Comparison of ENCODE assay signal across 9 cellular contexts in the genomic region with DNA sequence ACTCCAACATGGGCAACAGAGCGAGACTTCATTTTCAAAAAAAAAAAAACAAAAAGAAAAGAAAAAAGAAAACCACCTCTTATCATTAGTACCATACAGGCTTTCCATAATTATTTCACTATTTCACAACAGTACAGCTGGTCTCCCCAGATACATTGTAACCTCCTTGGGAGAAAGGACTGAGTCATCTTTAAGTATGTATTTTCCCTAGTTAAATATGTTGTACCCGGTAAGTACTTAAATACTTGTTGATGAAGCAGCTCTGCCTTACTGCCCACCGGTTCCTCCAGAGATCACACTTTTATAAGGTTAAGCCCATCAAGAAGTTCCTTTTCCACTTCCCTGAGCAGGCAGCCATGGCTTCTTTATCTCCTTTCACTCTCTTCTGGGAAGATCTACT.
DNase-seq lines count a peak whose midpoint lies in the region; ATAC-seq and TF ChIP-seq lines count a peak whose summit lies in the region.
"Had no signal": no experiment of that assay in that cellular context is flagged by ENCODE, and none has a peak within 500 bp of the region (broad histone marks: within the 10 kb centered on the region; RNA-seq: fewer than 3 reads in every experiment).

No MANE protein-coding gene starts in this region.

- POLR2A ChIA-PET in RWPE1 (lab: Yijun Ruan, JAX; ENCODE audit: low non-redundant PET), result no interaction called here

- H3K27ac Mint-ChIP-seq in HFFc6, result no peak overlapping the region

- CTCF ChIA-PET in RWPE1 (lab: Yijun Ruan, JAX), result no interaction called here

- no peak for TF ChIP-seq CTCF in HFFc6 (IDR thresholded peaks at IDR 0.05)
- TF ChIP-seq CTCF in RWPE1 (conservative IDR thresholded peaks at IDR 0.05; ENCODE audit: low read depth), result no peak
- TF ChIP-seq CTCF in fibroblast of the aortic adventitia (IDR thresholded peaks at IDR 0.05; ENCODE audit: insufficient read depth, low read length), result no peak

- H3K4me3 Mint-ChIP-seq in HFFc6, result no peak overlapping the region

- no peak for ATAC-seq in GM21576 (IDR thresholded peaks at IDR 0.05; ENCODE audit: unreplicated experiment)
- no peak for ATAC-seq in GM19395 (IDR thresholded peaks at IDR 0.05; ENCODE audit: unreplicated experiment)

- no peaks in the 10 kb centered on the region for H3K36me3 Mint-ChIP-seq in HFFc6 (ENCODE audit: low read depth)

- peak; percentile 31 for DNase-seq in CD1c-positive myeloid dendritic cell (ENCODE audit: extremely low spot score)
- peak; percentile 10 for DNase-seq in HFFc6
- peak; percentile 15 for DNase-seq in RWPE1 (ENCODE audit: low spot score)
- DNase-seq in fibroblast of the aortic adventitia (ENCODE audit: low read depth), result peak; percentile 56
- no peak for DNase-seq in SK-N-DZ (ENCODE audit: low spot score)
- DNase-seq in NCI-H526 treated with DMSO at 0.1 percent for 48 hours (lab: John Stamatoyannopoulos, UW), result no peak
- DNase-seq: NCI-H1417 had no signal

- no peaks in the 10 kb centered on the region for H3K9me3 Mint-ChIP-seq in HFFc6

- peaks cover 5% of the 10 kb centered on the region; the same call in 1 of the 2 replicates for H3K27me3 Mint-ChIP-seq in HFFc6 (ENCODE audit: insufficient read depth)

- H3K27ac ChIP-seq in RWPE1, result no peak overlapping the region

- no peak overlapping the region for H3K4me3 ChIP-seq in fibroblast of the aortic adventitia (ENCODE audit: low read depth, low read length)

- no peaks in the 10 kb centered on the region for H3K4me1 Mint-ChIP-seq in HFFc6 (ENCODE audit: low read depth)

Comparison
In these comparisons a context has a peak if more than half of its experiments do, and no peak if none do; other contexts are left out.
1. DNase-seq: peak in CD1c-positive myeloid dendritic cell (single experiment), HFFc6 (single experiment), RWPE1 (single experiment) and fibroblast of the aortic adventitia (single experiment); none in SK-N-DZ (single experiment) and NCI-H526 treated with DMSO at 0.1 percent for 48 hours (single experiment).